Comparison of ENCODE assay signal across 24 cellular contexts in the genomic region with DNA sequence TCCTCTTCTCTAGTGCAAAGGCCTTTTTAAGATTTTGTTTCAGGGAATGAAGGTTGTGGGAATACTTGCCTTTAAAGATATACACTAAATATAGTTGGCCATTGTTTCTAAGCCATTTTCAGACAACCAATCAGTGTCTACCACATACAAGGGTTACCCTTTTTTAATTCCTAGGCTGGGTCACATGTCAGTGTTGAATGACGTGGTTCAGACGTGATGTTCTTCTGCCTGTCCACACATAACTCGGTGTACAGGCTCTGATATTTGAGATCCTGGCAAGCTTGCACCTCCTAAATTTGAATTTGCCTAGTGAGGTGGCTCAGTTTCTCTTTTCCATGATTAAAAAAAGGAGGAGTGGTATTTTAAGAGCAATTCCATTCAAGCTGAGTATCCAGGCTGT.
"Had no signal": no experiment of that assay in that cellular context is flagged by ENCODE, and none has a peak within 500 bp of the region (broad histone marks: within the 10 kb centered on the region; RNA-seq: fewer than 3 reads in every experiment).

No MANE protein-coding gene starts in this region.

- H3K36me3 Mint-ChIP-seq: brain had no signal

- H3K4me3 ChIP-seq: gastroesophageal sphincter, lung, upper lobe of right lung had no signal

- H3K36me3 ChIP-seq: gastroesophageal sphincter, upper lobe of right lung had no signal

- H3K9me3 Mint-ChIP-seq: activated naive CD8-positive, alpha-beta T cell treated with anti-CD3 and anti-CD28 coated beads, Interleukin-2, amount 50 U/mL, for 24 hours; activated T-helper 1 cell treated with anti-CD3 and anti-CD28 coated beads, Interleukin-12 subunit alpha, Interleukin-12 subunit beta, Interleukin-2, Interleukin-4 antibody, amounts not matched to agents 30 ng/mL and 10 ng/mL and 1 ng/mL, durations not matched to agents 14 hours and 24 hours and 36 hours; brain; neural crest cell had no signal

- H3K4me1 Mint-ChIP-seq: activated naive CD8-positive, alpha-beta T cell treated with anti-CD3 and anti-CD28 coated beads, Interleukin-2, amount 50 U/mL, for 24 hours; brain; neural crest cell had no signal

- H3K27ac Mint-ChIP-seq: activated CD8-positive, alpha-beta T cell treated with anti-CD3 and anti-CD28 coated beads, Interleukin-2, amount 10 ng/mL, durations not matched to agents 7 days and 5 days; activated naive CD8-positive, alpha-beta T cell treated with anti-CD3 and anti-CD28 coated beads, Interleukin-2, amount 50 U/mL, for 24 hours; naive thymus-derived CD4-positive, alpha-beta T cell had no signal

- DNase-seq: activated CD4-positive, alpha-beta T cell treated with anti-CD3 and anti-CD28 coated beads, Interleukin-2, amount 50 U/mL, for 1 hour; activated CD8-positive, alpha-beta T cell treated with anti-CD3 and anti-CD28 coated beads, Interleukin-2, amount 10 ng/mL, durations not matched to agents 7 days and 5 days; activated gamma-delta T cell; activated naive CD4-positive, alpha-beta T cell treated with anti-CD3 and anti-CD28 coated beads, Interleukin-2, amount 50 U/mL, for 16 hours; activated naive CD8-positive, alpha-beta T cell treated with anti-CD3 and anti-CD28 coated beads, Interleukin-2, amount 50 U/mL, for 24 hours; aorta; central memory CD4-positive, alpha-beta T cell; effector memory CD4-positive, alpha-beta T cell; head of caudate nucleus; islet precursor cell; naive thymus-derived CD4-positive, alpha-beta T cell; occipital lobe; retina; stimulated activated CD4-positive, alpha-beta T cell treated with anti-CD3 and anti-CD28 coated beads, Interleukin-12 subunit alpha, Interleukin-12 subunit beta, amount 100 ng/mL, for 4 hours; stimulated activated CD4-positive, alpha-beta T cell treated with anti-CD3 and anti-CD28 coated beads, Interleukin-4, amount 100 ng/mL, for 4 hours; stimulated activated naive CD8-positive, alpha-beta T cell treated with anti-CD3 and anti-CD28 coated beads, Interleukin-15, Interleukin-2, amounts not matched to agents 100 U/mL and 50 U/mL, for 24 hours; upper lobe of right lung had no signal

- H3K9me3 ChIP-seq: gastroesophageal sphincter, upper lobe of right lung had no signal

- H3K27me3 ChIP-seq: gastroesophageal sphincter, upper lobe of right lung had no signal

- H3K4me3 Mint-ChIP-seq: activated CD8-positive, alpha-beta T cell treated with anti-CD3 and anti-CD28 coated beads, Interleukin-2, amount 10 ng/mL, durations not matched to agents 7 days and 5 days; activated naive CD8-positive, alpha-beta T cell treated with anti-CD3 and anti-CD28 coated beads, Interleukin-2, amount 50 U/mL, for 24 hours; activated T-helper 1 cell treated with anti-CD3 and anti-CD28 coated beads, Interleukin-12 subunit alpha, Interleukin-12 subunit beta, Interleukin-2, Interleukin-4 antibody, amounts not matched to agents 30 ng/mL and 10 ng/mL and 1 ng/mL, durations not matched to agents 14 hours and 24 hours and 36 hours; brain; naive thymus-derived CD4-positive, alpha-beta T cell; neural crest cell had no signal

- ATAC-seq: activated CD4-positive, CD25-positive, alpha-beta regulatory T cell treated with anti-CD3 and anti-CD28 coated beads, Interleukin-2, amount 50 U/mL, for 24 hours; activated CD8-positive, alpha-beta T cell treated with anti-CD3 and anti-CD28 coated beads, Interleukin-2, amount 10 ng/mL, durations not matched to agents 7 days and 5 days; activated naive CD8-positive, alpha-beta T cell treated with anti-CD3 and anti-CD28 coated beads, Interleukin-2, amount 50 U/mL, for 24 hours; gastroesophageal sphincter; naive thymus-derived CD4-positive, alpha-beta T cell; stimulated activated naive CD8-positive, alpha-beta T cell treated with anti-CD3 and anti-CD28 coated beads, Interleukin-15, Interleukin-2, amounts not matched to agents 100 U/mL and 50 U/mL, for 24 hours; upper lobe of right lung had no signal

- H3K27me3 Mint-ChIP-seq: activated naive CD8-positive, alpha-beta T cell treated with anti-CD3 and anti-CD28 coated beads, Interleukin-2, amount 50 U/mL, for 24 hours; brain; naive thymus-derived CD4-positive, alpha-beta T cell had no signal

- H3K27ac ChIP-seq: gastroesophageal sphincter, upper lobe of right lung, VCaP had no signal
